ENCODE assay signal across 12 cellular contexts in the genomic region with DNA sequence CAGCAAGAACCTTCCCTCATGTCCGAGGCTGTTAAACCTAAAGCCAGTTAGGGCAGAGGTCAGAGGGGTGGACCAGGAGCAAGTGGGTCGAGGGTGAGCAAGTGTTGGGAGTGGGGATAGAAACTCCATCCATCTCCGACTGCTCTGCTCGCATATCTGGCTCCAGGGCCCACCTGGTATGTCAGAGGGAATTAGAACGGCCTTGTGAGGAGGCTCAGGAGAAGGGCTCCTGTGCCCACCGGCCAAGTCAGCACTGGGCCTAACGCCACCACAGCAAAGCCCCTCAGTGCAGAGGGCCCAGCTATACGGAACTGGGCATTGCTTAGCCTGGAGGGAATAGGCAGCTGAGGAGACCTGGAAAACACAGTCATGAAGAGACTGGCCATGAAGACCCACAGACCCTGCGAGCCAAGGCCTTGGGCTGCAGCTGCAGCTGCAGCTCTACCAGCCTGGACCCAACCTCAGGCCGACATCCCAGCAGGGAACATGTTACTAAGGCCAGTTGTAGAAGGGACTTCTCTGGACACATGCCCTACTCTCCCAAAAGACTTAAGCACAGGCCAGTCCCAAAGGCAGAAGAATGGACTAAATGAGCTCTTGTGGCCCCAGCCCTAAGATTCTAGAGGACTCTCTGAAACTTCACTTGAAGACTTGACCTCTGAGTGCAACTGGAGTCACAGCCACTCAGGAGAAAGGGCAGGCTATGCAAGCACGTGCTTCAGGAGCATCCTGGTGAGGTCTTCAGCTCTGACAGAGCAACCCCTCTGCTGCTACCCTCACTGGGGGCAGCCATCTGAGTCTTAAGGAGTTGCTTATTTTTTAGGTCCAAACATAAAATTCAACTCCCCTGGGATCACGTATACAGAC. TPM values are rescaled to one million over a fixed set of nuclear protein-coding genes. Genes with fewer than 3 reads are reported as not detected.
DNase-seq lines count a peak whose midpoint lies in the region; ATAC-seq and TF ChIP-seq lines count a peak whose summit lies in the region.
"Had no signal": no experiment of that assay in that cellular context is flagged by ENCODE, and none has a peak within 500 bp of the region (broad histone marks: within the 10 kb centered on the region; RNA-seq: fewer than 3 reads in every experiment).

No MANE protein-coding gene starts in this region.

- peaks cover 0 to 45% (median 40%) of the 10 kb centered on the region in 4 donors for H3K4me1 ChIP-seq in Peyer's patch
- H3K4me1 ChIP-seq in colonic mucosa: peaks cover 13% of the 10 kb centered on the region
- H3K4me1 ChIP-seq in GM23338 (ENCODE audit: insufficient read depth): peaks cover 41% of the 10 kb centered on the region

- H3K27me3 ChIP-seq in Peyer's patch (no peaks in the 10 kb centered on the region), colonic mucosa (no peaks in the 10 kb centered on the region), GM23338 (ENCODE audit: insufficient read depth) (no peaks in the 10 kb centered on the region)
- H3K27me3 ChIP-seq: esophagus muscularis mucosa had no signal

- no peak for TF ChIP-seq POLR2A in Peyer's patch (IDR thresholded peaks at IDR 0.05)

- H3K4me3 ChIP-seq in Peyer's patch (no peak overlapping the region), colonic mucosa (no peak overlapping the region), GM23338 (no peak overlapping the region)
- H3K4me3 ChIP-seq: esophagus muscularis mucosa had no signal

- peaks cover 5% of the 10 kb centered on the region for H3K9me3 Mint-ChIP-seq in activated CD4-positive, alpha-beta T cell treated with anti-CD3 and anti-CD28 coated beads, Interleukin-2, amount 10 ng/mL, durations not matched to agents 24 days and 14 days
- no peaks in the 10 kb centered on the region for H3K9me3 Mint-ChIP-seq in stimulated activated naive CD8-positive, alpha-beta T cell treated with anti-CD3 and anti-CD28 coated beads, Interleukin-15, Interleukin-2, amounts not matched to agents 100 ng/mL and 50 ng/mL, for 24 hours
- peaks cover 3% of the 10 kb centered on the region; the same call in 2 of the 3 replicates for H3K9me3 Mint-ChIP-seq in GM23338
- H3K9me3 Mint-ChIP-seq: brain had no signal

- H3K9me2 ChIP-seq in GM23338 (ENCODE audit: insufficient read depth): no peaks in the 10 kb centered on the region

- H3K79me2 ChIP-seq in GM23338 (replicated peaks; ENCODE audit: insufficient read depth): no peaks in the 10 kb centered on the region

- no peaks in the 10 kb centered on the region for H4K20me1 ChIP-seq in GM23338 (replicated peaks; ENCODE audit: insufficient read depth)

- peaks cover 18% of the 10 kb centered on the region for H3F3A ChIP-seq in GM23338 (replicated peaks; ENCODE audit: low read depth)

- peaks cover 55% of the 10 kb centered on the region for H3K36me3 Mint-ChIP-seq in activated CD4-positive, alpha-beta T cell treated with anti-CD3 and anti-CD28 coated beads, Interleukin-2, amount 10 ng/mL, durations not matched to agents 24 days and 14 days (ENCODE audit: low read depth)
- H3K36me3 Mint-ChIP-seq in stimulated activated naive CD8-positive, alpha-beta T cell treated with anti-CD3 and anti-CD28 coated beads, Interleukin-15, Interleukin-2, amounts not matched to agents 100 ng/mL and 50 ng/mL, for 24 hours (ENCODE audit: low read depth): peaks cover 51% of the 10 kb centered on the region
- peaks cover 2% of the 10 kb centered on the region; the same call in 2 of the 3 replicates for H3K36me3 Mint-ChIP-seq in GM23338 (ENCODE audit: low read depth)
- H3K36me3 Mint-ChIP-seq: brain had no signal

- H3K27ac ChIP-seq in Peyer's patch: peak overlapping the region; percentile 73 to 90 (median 86)
- peak overlapping the region; percentile 67 for H3K27ac ChIP-seq in colonic mucosa
- H3K27ac ChIP-seq in GM23338 (ENCODE audit: low read depth): no peak overlapping the region
- H3K27ac ChIP-seq: esophagus muscularis mucosa had no signal

- peak; percentile 82 for DNase-seq in activated CD4-positive, alpha-beta T cell treated with anti-CD3 and anti-CD28 coated beads, Interleukin-2, amount 10 ng/mL, durations not matched to agents 24 days and 14 days
- no peak for DNase-seq in activated CD4-positive, alpha-beta T cell treated with anti-CD3 and anti-CD28 coated beads for 4 hours
- no peak for DNase-seq in Peyer's patch
- DNase-seq in colonic mucosa: no peak
- no peak for DNase-seq in GM23338 (ENCODE audit: low spot score)
- DNase-seq in NCI-H1694 (lab: John Stamatoyannopoulos, UW): no peak
- no peak for DNase-seq in COLO668 (lab: John Stamatoyannopoulos, UW; ENCODE audit: unreplicated experiment)
- DNase-seq: NCI-H446 treated with DMSO at 0.1 percent for 48 hours, SHP77 treated with DMSO at 0.1 percent for 48 hours had no signal

- H3K27me3 Mint-ChIP-seq in activated CD4-positive, alpha-beta T cell treated with anti-CD3 and anti-CD28 coated beads, Interleukin-2, amount 10 ng/mL, durations not matched to agents 24 days and 14 days: peaks cover 4% of the 10 kb centered on the region
- peaks cover 6% of the 10 kb centered on the region for H3K27me3 Mint-ChIP-seq in stimulated activated naive CD8-positive, alpha-beta T cell treated with anti-CD3 and anti-CD28 coated beads, Interleukin-15, Interleukin-2, amounts not matched to agents 100 ng/mL and 50 ng/mL, for 24 hours
- peaks cover 13% of the 10 kb centered on the region for H3K27me3 Mint-ChIP-seq in GM23338 (ENCODE audit: insufficient read depth, low read depth, poor library complexity)

- H3K27ac Mint-ChIP-seq in activated CD4-positive, alpha-beta T cell treated with anti-CD3 and anti-CD28 coated beads, Interleukin-2, amount 10 ng/mL, durations not matched to agents 24 days and 14 days: peak overlapping the region; percentile 97
- peak overlapping the region; percentile 97 for H3K27ac Mint-ChIP-seq in stimulated activated naive CD8-positive, alpha-beta T cell treated with anti-CD3 and anti-CD28 coated beads, Interleukin-15, Interleukin-2, amounts not matched to agents 100 ng/mL and 50 ng/mL, for 24 hours
- H3K27ac Mint-ChIP-seq in GM23338: no peak overlapping the region

- no peaks in the 10 kb centered on the region for H3K9me3 ChIP-seq in Peyer's patch
- H3K9me3 ChIP-seq in colonic mucosa: no peaks in the 10 kb centered on the region
- H3K9me3 ChIP-seq: esophagus muscularis mucosa had no signal

- peak overlapping the region; percentile 90 for H3K4me3 Mint-ChIP-seq in activated CD4-positive, alpha-beta T cell treated with anti-CD3 and anti-CD28 coated beads, Interleukin-2, amount 10 ng/mL, durations not matched to agents 24 days and 14 days
- H3K4me3 Mint-ChIP-seq in stimulated activated naive CD8-positive, alpha-beta T cell treated with anti-CD3 and anti-CD28 coated beads, Interleukin-15, Interleukin-2, amounts not matched to agents 100 ng/mL and 50 ng/mL, for 24 hours: peak overlapping the region; percentile 77
- H3K4me3 Mint-ChIP-seq in GM23338: no peak overlapping the region
- H3K4me3 Mint-ChIP-seq: brain had no signal

- no peak for ATAC-seq in GM23338

- TF ChIP-seq CTCF in Peyer's patch (IDR thresholded peaks at IDR 0.05) (no peak), colonic mucosa (IDR thresholded peaks at IDR 0.05) (no peak), GM23338 (conservative IDR thresholded peaks at IDR 0.05; ENCODE audit: low read depth in 2 of 2) (no peak)

- H3K36me3 ChIP-seq in Peyer's patch: no peaks in the 10 kb centered on the region
- no peaks in the 10 kb centered on the region for H3K36me3 ChIP-seq in colonic mucosa
- H3K36me3 ChIP-seq in GM23338 (ENCODE audit: insufficient read depth): no peaks in the 10 kb centered on the region
- H3K36me3 ChIP-seq: esophagus muscularis mucosa had no signal

- H3K9ac ChIP-seq in colonic mucosa (ENCODE audit: low read depth in 2 of 2, low read length in 2 of 2): peak overlapping the region in 1 of 2 donors; percentile 35

- H3K4me1 Mint-ChIP-seq in activated CD4-positive, alpha-beta T cell treated with anti-CD3 and anti-CD28 coated beads, Interleukin-2, amount 10 ng/mL, durations not matched to agents 24 days and 14 days: peaks cover 88% of the 10 kb centered on the region
- H3K4me1 Mint-ChIP-seq in stimulated activated naive CD8-positive, alpha-beta T cell treated with anti-CD3 and anti-CD28 coated beads, Interleukin-15, Interleukin-2, amounts not matched to agents 100 ng/mL and 50 ng/mL, for 24 hours (ENCODE audit: low read depth): peaks cover 98% of the 10 kb centered on the region
- peaks cover 51% of the 10 kb centered on the region for H3K4me1 Mint-ChIP-seq in GM23338

- intact Hi-C loops in activated CD4-positive, alpha-beta T cell treated with anti-CD3 and anti-CD28 coated beads, Interleukin-2, amount 10 ng/mL, durations not matched to agents 24 days and 14 days (cut with micrococcal nuclease): loop anchor here (5.0 to 10.0 kb wide), 8 partner anchors 38 to 1290 kb away; partner anchors contain the start of gene HNRNPC
- intact Hi-C loops in colonic mucosa (cut with DNase I): loop anchor here (5.0 kb wide), 3 partner anchors 97 to 297 kb away; partner anchors contain the start of gene SLC7A7

- no peak overlapping the region for H2AFZ ChIP-seq in GM23338

- no peak overlapping the region for H3K4me2 ChIP-seq in GM23338

TF ChIP-seq in GM23338, 12 proteins besides CTCF, POLR2A, EP300 and RAD21:
- TF ChIP-seq JUNB (IDR thresholded peaks at IDR 0.05; ENCODE audit: unreplicated experiment) (no peak), EZH2phosphoT487 (IDR thresholded peaks at IDR 0.05; ENCODE audit: unreplicated experiment) (no peak)

RNA-seq across cellular contexts. Expression of gene DAD1, which starts 34.1 kb away (rescaled TPM):
- 255 and 266 TPM in 2 replicates for total RNA-seq in activated CD4-positive, alpha-beta T cell treated with anti-CD3 and anti-CD28 coated beads, Interleukin-2, amount 10 ng/mL, durations not matched to agents 24 days and 14 days
- total RNA-seq in Peyer's patch (100 to 1,000 TPM in 2 of 4 donors, 10 to 100 TPM in 2; 52.0 to 173 (median 123) TPM), colonic mucosa (100 to 1,000 TPM; 163 to 219 TPM)
- total RNA-seq in GM23338 (2014; rRNA removed; shearing (Covaris generic)): 180 and 213 TPM in 2 replicates
- 236 and 252 TPM in 2 replicates for polyA plus RNA-seq in GM23338 (2016; fragmentation: Nextera tagmentation; extraction: Ambion mirVana)

RNA-seq across cellular contexts. Expression of gene ABHD4, which starts 43.2 kb away (rescaled TPM):
- total RNA-seq in activated CD4-positive, alpha-beta T cell treated with anti-CD3 and anti-CD28 coated beads, Interleukin-2, amount 10 ng/mL, durations not matched to agents 24 days and 14 days: 9.7 and 10.3 TPM in 2 replicates
- 10 to 100 TPM; 28.1 to 51.4 (median 42.8) TPM for total RNA-seq in Peyer's patch
- total RNA-seq in colonic mucosa: 10 to 100 TPM; 14.5 to 32.4 TPM
- total RNA-seq in GM23338 (2014; rRNA removed; shearing (Covaris generic)): 38.8 and 40.0 TPM in 2 replicates
- 39.1 and 40.6 TPM in 2 replicates for polyA plus RNA-seq in GM23338 (2016; fragmentation: Nextera tagmentation; extraction: Ambion mirVana)
